ENCODE assay signal across 14 cellular contexts in the genomic region with DNA sequence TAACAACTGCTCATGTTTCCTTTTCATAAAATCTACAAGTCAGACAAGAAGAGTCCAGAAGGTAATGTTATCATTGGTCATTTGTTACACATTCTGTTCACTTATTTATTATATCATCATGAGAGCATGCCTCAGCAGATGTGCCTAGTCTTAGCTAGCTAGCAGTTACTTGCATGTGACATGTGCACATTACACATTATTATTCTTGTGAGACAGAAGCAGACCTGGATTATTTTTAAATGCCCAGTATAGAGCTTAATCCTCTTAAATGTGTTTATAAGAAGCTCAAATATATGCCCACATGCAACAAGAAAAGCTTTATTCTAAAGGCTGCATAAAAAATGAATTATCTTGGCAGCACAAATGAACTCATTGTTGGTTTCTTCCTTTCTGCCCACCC.
"Had no signal": no experiment of that assay in that cellular context is flagged by ENCODE, and none has a peak within 500 bp of the region (broad histone marks: within the 10 kb centered on the region; RNA-seq: fewer than 3 reads in every experiment).

No MANE protein-coding gene starts in this region.

- H3K27ac ChIP-seq: ascending aorta, right atrium auricular region had no signal

- H3K27me3 Mint-ChIP-seq: activated naive CD8-positive, alpha-beta T cell treated with anti-CD3 and anti-CD28 coated beads, Interleukin-2, amount 50 U/mL, for 24 hours; natural killer cell treated with Interleukin-12 subunit alpha and Interleukin-12 subunit beta and Interleukin-15 and Interleukin-18, amount 100 ng/mL, for 72 hours; stimulated activated naive CD8-positive, alpha-beta T cell treated with anti-CD3 and anti-CD28 coated beads, Interleukin-15, Interleukin-2, amounts not matched to agents 100 ng/mL and 50 ng/mL, for 24 hours; type B pancreatic cell had no signal

- H3K4me3 ChIP-seq: ascending aorta, right atrium auricular region had no signal

- H3K36me3 Mint-ChIP-seq: natural killer cell treated with Interleukin-12 subunit alpha and Interleukin-12 subunit beta and Interleukin-15 and Interleukin-18, amount 100 ng/mL, for 72 hours had no signal

- DNase-seq: activated CD4-positive, alpha-beta T cell treated with anti-CD3 and anti-CD28 coated beads, Interleukin-2, amount 50 U/mL, for 4 hours; activated naive CD4-positive, alpha-beta T cell treated with anti-CD3 and anti-CD28 coated beads for 36 hours; activated naive CD8-positive, alpha-beta T cell treated with anti-CD3 and anti-CD28 coated beads, Interleukin-2, amount 50 U/mL, for 24 hours; activated T-cell treated with anti-CD3 and anti-CD28 coated beads for 4 hours; mesenchymal stem cell; small intestine; T-helper 2 cell had no signal

- FAIRE-seq: endometrium, small intestine, TTC549 had no signal

- H3K9me3 ChIP-seq: ascending aorta, right atrium auricular region had no signal

- H3K36me3 ChIP-seq: ascending aorta had no signal

- H3K27me3 ChIP-seq: ascending aorta, right atrium auricular region had no signal

- H3K9me3 Mint-ChIP-seq: activated naive CD4-positive, alpha-beta T cell treated with anti-CD3 and anti-CD28 coated beads for 36 hours; activated naive CD8-positive, alpha-beta T cell treated with anti-CD3 and anti-CD28 coated beads, Interleukin-2, amount 50 U/mL, for 24 hours; natural killer cell treated with Interleukin-12 subunit alpha and Interleukin-12 subunit beta and Interleukin-15 and Interleukin-18, amount 100 ng/mL, for 72 hours; stimulated activated naive CD8-positive, alpha-beta T cell treated with anti-CD3 and anti-CD28 coated beads, Interleukin-15, Interleukin-2, amounts not matched to agents 100 ng/mL and 50 ng/mL, for 24 hours; type B pancreatic cell had no signal

- H3K4me3 Mint-ChIP-seq: activated naive CD4-positive, alpha-beta T cell treated with anti-CD3 and anti-CD28 coated beads for 36 hours; activated naive CD8-positive, alpha-beta T cell treated with anti-CD3 and anti-CD28 coated beads, Interleukin-2, amount 50 U/mL, for 24 hours; natural killer cell treated with Interleukin-12 subunit alpha and Interleukin-12 subunit beta and Interleukin-15 and Interleukin-18, amount 100 ng/mL, for 72 hours; stimulated activated naive CD8-positive, alpha-beta T cell treated with anti-CD3 and anti-CD28 coated beads, Interleukin-15, Interleukin-2, amounts not matched to agents 100 ng/mL and 50 ng/mL, for 24 hours; type B pancreatic cell had no signal

- H3K4me1 ChIP-seq: ascending aorta, right atrium auricular region had no signal

- H3K27ac Mint-ChIP-seq: activated naive CD4-positive, alpha-beta T cell treated with anti-CD3 and anti-CD28 coated beads for 36 hours; activated naive CD8-positive, alpha-beta T cell treated with anti-CD3 and anti-CD28 coated beads, Interleukin-2, amount 50 U/mL, for 24 hours; natural killer cell treated with Interleukin-12 subunit alpha and Interleukin-12 subunit beta and Interleukin-15 and Interleukin-18, amount 100 ng/mL, for 72 hours; stimulated activated naive CD8-positive, alpha-beta T cell treated with anti-CD3 and anti-CD28 coated beads, Interleukin-15, Interleukin-2, amounts not matched to agents 100 ng/mL and 50 ng/mL, for 24 hours; type B pancreatic cell had no signal
